ENCODE assay signal across 12 cellular contexts in the genomic region with DNA sequence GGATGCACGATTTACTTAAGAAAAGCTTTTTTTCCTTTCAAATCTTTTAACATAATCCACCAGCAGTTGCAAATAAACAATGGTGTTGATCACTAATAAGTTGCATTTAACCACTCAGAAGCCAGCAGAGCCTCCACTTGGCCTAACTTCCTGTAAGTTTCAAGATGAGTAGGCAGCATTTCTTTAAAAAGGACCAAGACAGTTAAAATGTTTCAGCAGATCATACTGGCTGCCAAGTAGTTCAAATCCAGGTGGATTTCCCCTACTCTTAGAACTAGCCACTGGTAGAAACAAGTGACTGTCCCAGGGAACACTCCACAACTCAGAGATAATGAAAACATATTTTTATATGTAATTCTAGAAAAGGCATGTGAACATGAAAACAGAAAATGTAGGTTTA. TPM values are rescaled to one million over a fixed set of nuclear protein-coding genes. Genes with fewer than 3 reads are reported as not detected.
A peak's percentile ranks its signal among the peaks of the same experiment; 100 is the strongest.
DNase-seq lines count a peak whose midpoint lies in the region; ATAC-seq and TF ChIP-seq lines count a peak whose summit lies in the region.
"Had no signal": no experiment of that assay in that cellular context is flagged by ENCODE, and none has a peak within 500 bp of the region (broad histone marks: within the 10 kb centered on the region; RNA-seq: fewer than 3 reads in every experiment).

No MANE protein-coding gene starts in this region.

- H3K4me3 ChIP-seq in CD4-positive, alpha-beta memory T cell (ENCODE audit: low read length in 2 of 2), result no peak overlapping the region

- no peak for DNase-seq in CD4-positive, alpha-beta memory T cell
- no peak for DNase-seq in NCI-H69 (lab: John Stamatoyannopoulos, UW)
- DNase-seq in NCI-H2171 treated with DMSO at 0.1 percent for 48 hours (lab: John Stamatoyannopoulos, UW), result no peak
- DNase-seq in endothelial cell (ENCODE audit: low spot score), result no peak
- DNase-seq: DMS79, head of caudate nucleus, NCI-H1417 treated with DMSO at 0.1 percent for 48 hours had no signal

- peak overlapping the region in 6 of 8 donors; percentile 13 to 58 (median 30) for H3K4me3 Mint-ChIP-seq in CD4-positive, alpha-beta memory T cell
- peak overlapping the region in 2 of 4 donors; percentile 49 to 73 for H3K4me3 Mint-ChIP-seq in IgD-negative memory B cell
- peak overlapping the region in 1 of 5 experiments; percentile 31 for H3K4me3 Mint-ChIP-seq in brain
- H3K4me3 Mint-ChIP-seq in endothelial cell (ENCODE audit: unreplicated experiment), result no peak overlapping the region

- peak overlapping the region; percentile 6 to 86 (median 64) for H3K27ac Mint-ChIP-seq in CD4-positive, alpha-beta memory T cell
- H3K27ac Mint-ChIP-seq in IgD-negative memory B cell (peak overlapping the region in 2 of 3 donors; percentile 9 to 74), brain (peak overlapping the region in 4 of 5 experiments; percentile 41 to 95 (median 84)), endothelial cell (ENCODE audit: unreplicated experiment) (no peak overlapping the region)

- TF ChIP-seq POLR2A in GM19099 (IDR thresholded peaks at IDR 0.05; ENCODE audit: extremely low read depth, insufficient read length, low read depth), result peak; percentile 33

- no peaks in the 10 kb centered on the region for H3K9me3 ChIP-seq in CD4-positive, alpha-beta memory T cell (ENCODE audit: control insufficient read depth in 1 of 2, low read length in 2 of 2)

- H3K27me3 ChIP-seq in CD4-positive, alpha-beta memory T cell (ENCODE audit: insufficient read depth, low read length), result no peaks in the 10 kb centered on the region

- H3K4me1 ChIP-seq in CD4-positive, alpha-beta memory T cell (ENCODE audit: insufficient read depth, low read length), result peaks cover 72% of the 10 kb centered on the region

- H3K9me3 Mint-ChIP-seq in CD4-positive, alpha-beta memory T cell, result no peaks in the 10 kb centered on the region
- H3K9me3 Mint-ChIP-seq in IgD-negative memory B cell (no peaks in the 10 kb centered on the region), brain (no peaks in the 10 kb centered on the region), endothelial cell (ENCODE audit: unreplicated experiment) (no peaks in the 10 kb centered on the region)

- no peaks in the 10 kb centered on the region for H3K27me3 Mint-ChIP-seq in CD4-positive, alpha-beta memory T cell
- no peaks in the 10 kb centered on the region for H3K27me3 Mint-ChIP-seq in IgD-negative memory B cell
- peaks cover 3% of the 10 kb centered on the region for H3K27me3 Mint-ChIP-seq in brain
- H3K27me3 Mint-ChIP-seq in endothelial cell (ENCODE audit: unreplicated experiment), result peaks cover 3% of the 10 kb centered on the region

- POLR2A ChIA-PET in CD4-positive, alpha-beta memory T cell (lab: Charles Lee; ENCODE audit: partially characterized antibody), result interaction anchor here (0.8 to 2.1 kb wide), 4 partner anchors 8 to 57 kb away, joined by 3 to 14 read pairs (median 4); a partner anchor contains a TSS

- intact Hi-C loops in CD4-positive, alpha-beta memory T cell (cut with micrococcal nuclease), result no loop called here

- no peaks in the 10 kb centered on the region for H3K36me3 ChIP-seq in CD4-positive, alpha-beta memory T cell (ENCODE audit: insufficient read depth, low read length)

- TF ChIP-seq CTCF in brain (conservative IDR thresholded peaks at IDR 0.05), result no peak
- no peak for TF ChIP-seq CTCF in endothelial cell (IDR thresholded peaks at IDR 0.05; ENCODE audit: unreplicated experiment)

- CTCF ChIA-PET in CD4-positive, alpha-beta memory T cell (lab: Charles Lee; ENCODE audit: partially characterized antibody), result interaction anchor here (1.2 to 3.4 kb wide), 5 partner anchors 9 to 81 kb away, joined by 3 to 12 read pairs (median 4); a partner anchor contains a TSS

- ATAC-seq in esophagus mucosa, result no peak

- H3K4me1 Mint-ChIP-seq in CD4-positive, alpha-beta memory T cell, result peaks cover 47 to 71% (median 63%) of the 10 kb centered on the region in 4 donors
- H3K4me1 Mint-ChIP-seq in IgD-negative memory B cell (peaks cover 29 to 41% (median 40%) of the 10 kb centered on the region in 3 donors), brain (peaks cover 50% of the 10 kb centered on the region), endothelial cell (ENCODE audit: unreplicated experiment) (peaks cover 17% of the 10 kb centered on the region)

- H3K36me3 Mint-ChIP-seq in CD4-positive, alpha-beta memory T cell, result peaks cover 3 to 5% of the 10 kb centered on the region in 2 donors
- H3K36me3 Mint-ChIP-seq in IgD-negative memory B cell (peaks cover 2% of the 10 kb centered on the region), brain (no peaks in the 10 kb centered on the region), endothelial cell (ENCODE audit: low read depth, unreplicated experiment) (no peaks in the 10 kb centered on the region)

- peak overlapping the region; percentile 13 for H3K27ac ChIP-seq in CD4-positive, alpha-beta memory T cell (ENCODE audit: low read depth, low read length)

RNA-seq across cellular contexts. Expression of a gene that starts 17.0 kb away (rescaled TPM):
- total RNA-seq in CD4-positive, alpha-beta memory T cell, result 10 to 100 TPM; 72.1 to 82.3 TPM
- polyA plus RNA-seq in CD4-positive, alpha-beta memory T cell, result 10 to 100 TPM; 48.3 to 51.0 TPM
- polyA plus RNA-seq in IgD-negative memory B cell (28.9 TPM), brain (ENCODE audit: insufficient read depth, low read depth, low replicate concordance) (25.3 TPM)
- total RNA-seq in esophagus mucosa (46.3 TPM), endothelial cell (ENCODE audit: unreplicated experiment) (20.6 TPM)

RNA-seq across cellular contexts. Expression of a gene that starts 39.1 kb away (rescaled TPM):
- 10 to 100 TPM; 21.5 to 29.2 TPM for total RNA-seq in CD4-positive, alpha-beta memory T cell
- 10 to 100 TPM in 1 of 2 donors, 1 to 10 TPM in 1; 6.1 to 12.0 TPM for polyA plus RNA-seq in CD4-positive, alpha-beta memory T cell
- polyA plus RNA-seq in IgD-negative memory B cell (14.3 TPM), brain (ENCODE audit: insufficient read depth, low read depth, low replicate concordance) (16.2 TPM)
- total RNA-seq in esophagus mucosa (6.3 TPM), endothelial cell (ENCODE audit: unreplicated experiment) (16.3 TPM)

RNA-seq across cellular contexts. Expression of a gene that starts 40.9 kb away (rescaled TPM):
- total RNA-seq in CD4-positive, alpha-beta memory T cell, result not detected
- not detected for polyA plus RNA-seq in CD4-positive, alpha-beta memory T cell
- polyA plus RNA-seq in IgD-negative memory B cell (not detected), brain (ENCODE audit: insufficient read depth, low read depth, low replicate concordance) (not detected)
- total RNA-seq in esophagus mucosa (not detected), endothelial cell (ENCODE audit: unreplicated experiment) (not detected)
- total RNA-seq: T-helper 2 cell treated with Interferon-gamma antibody and Interleukin-4, amounts not matched to agents 100 ng/mL and 5 ng/mL, for 36 hours had no signal
